14 cellular contexts compared by ENCODE assay signal in the genomic region with DNA sequence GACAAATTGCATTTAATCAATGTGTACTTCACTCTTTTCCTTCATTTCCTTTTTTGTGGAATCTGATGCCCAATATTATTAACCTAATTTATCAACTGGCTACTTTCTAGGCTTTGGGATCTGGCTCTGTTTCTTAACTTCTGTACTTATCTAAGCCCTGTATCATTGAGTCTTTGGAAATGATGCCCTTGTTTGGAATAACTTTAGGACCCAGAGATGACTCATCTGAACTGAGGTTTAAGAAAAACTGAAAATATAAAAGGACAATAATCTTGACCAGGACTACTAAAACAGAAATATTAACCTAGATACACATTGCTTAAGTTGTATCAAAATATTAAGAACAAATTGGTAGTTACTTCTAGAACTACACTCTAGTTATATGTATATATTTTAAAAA.
"Had no signal": no experiment of that assay in that cellular context is flagged by ENCODE, and none has a peak within 500 bp of the region (broad histone marks: within the 10 kb centered on the region; RNA-seq: fewer than 3 reads in every experiment).

No MANE protein-coding gene starts in this region.

- H3K4me3 ChIP-seq: ascending aorta, heart left ventricle, right lobe of liver, suprapubic skin, tibial nerve had no signal

- H3K4me1 Mint-ChIP-seq: activated CD4-positive, alpha-beta T cell treated with anti-CD3 and anti-CD28 coated beads, Interleukin-2, amount 10 ng/mL, durations not matched to agents 7 days and 5 days; activated naive CD4-positive, alpha-beta T cell treated with anti-CD3 and anti-CD28 coated beads, Interleukin-2, amount 50 U/mL, for 24 hours; naive B cell; stimulated activated effector memory CD8-positive, alpha-beta T cell treated with anti-CD3 and anti-CD28 coated beads, Interleukin-12 subunit alpha, Interleukin-12 subunit beta, amount 100 ng/mL, for 72 hours; stimulated activated naive CD8-positive, alpha-beta T cell treated with anti-CD3 and anti-CD28 coated beads, Interleukin-15, amount 100 ng/mL, for 72 hours had no signal

- H3K27ac Mint-ChIP-seq: activated CD4-positive, alpha-beta T cell treated with anti-CD3 and anti-CD28 coated beads, Interleukin-2, amount 10 ng/mL, durations not matched to agents 7 days and 5 days; activated naive CD4-positive, alpha-beta T cell treated with anti-CD3 and anti-CD28 coated beads, Interleukin-2, amount 50 U/mL, for 24 hours; naive B cell; stimulated activated effector memory CD8-positive, alpha-beta T cell treated with anti-CD3 and anti-CD28 coated beads, Interleukin-12 subunit alpha, Interleukin-12 subunit beta, amount 100 ng/mL, for 72 hours; stimulated activated naive CD8-positive, alpha-beta T cell treated with anti-CD3 and anti-CD28 coated beads, Interleukin-15, amount 100 ng/mL, for 72 hours had no signal

- DNase-seq: cerebellar nuclear complex had no signal

- H3K36me3 ChIP-seq: ascending aorta, heart left ventricle, right lobe of liver, suprapubic skin, tibial nerve had no signal

- H3K27me3 ChIP-seq: ascending aorta, right lobe of liver, suprapubic skin, tibial nerve had no signal

- H3K4me1 ChIP-seq: ascending aorta, heart left ventricle, right lobe of liver, suprapubic skin, tibial nerve had no signal

- H3K9me3 ChIP-seq: ascending aorta, heart left ventricle, right lobe of liver, suprapubic skin, tibial nerve had no signal

- H3K27me3 Mint-ChIP-seq: activated CD4-positive, alpha-beta T cell treated with anti-CD3 and anti-CD28 coated beads, Interleukin-2, amount 10 ng/mL, durations not matched to agents 7 days and 5 days; activated naive CD4-positive, alpha-beta T cell treated with anti-CD3 and anti-CD28 coated beads, Interleukin-2, amount 50 U/mL, for 24 hours; naive B cell; stimulated activated naive CD8-positive, alpha-beta T cell treated with anti-CD3 and anti-CD28 coated beads, Interleukin-15, amount 100 ng/mL, for 72 hours had no signal

- FAIRE-seq: bronchial epithelial cell, endometrium had no signal

- H3K27ac ChIP-seq: ascending aorta, heart left ventricle, right lobe of liver, suprapubic skin, tibial nerve, VCaP had no signal

- H3K36me3 Mint-ChIP-seq: activated naive CD4-positive, alpha-beta T cell treated with anti-CD3 and anti-CD28 coated beads, Interleukin-2, amount 50 U/mL, for 24 hours; naive B cell; stimulated activated effector memory CD8-positive, alpha-beta T cell treated with anti-CD3 and anti-CD28 coated beads, Interleukin-12 subunit alpha, Interleukin-12 subunit beta, amount 100 ng/mL, for 72 hours had no signal

- H3K9me3 Mint-ChIP-seq: activated CD4-positive, alpha-beta T cell treated with anti-CD3 and anti-CD28 coated beads, Interleukin-2, amount 10 ng/mL, durations not matched to agents 7 days and 5 days; activated naive CD4-positive, alpha-beta T cell treated with anti-CD3 and anti-CD28 coated beads, Interleukin-2, amount 50 U/mL, for 24 hours; naive B cell; stimulated activated naive CD8-positive, alpha-beta T cell treated with anti-CD3 and anti-CD28 coated beads, Interleukin-15, amount 100 ng/mL, for 72 hours had no signal

- H3K4me3 Mint-ChIP-seq: activated CD4-positive, alpha-beta T cell treated with anti-CD3 and anti-CD28 coated beads, Interleukin-2, amount 10 ng/mL, durations not matched to agents 7 days and 5 days; activated naive CD4-positive, alpha-beta T cell treated with anti-CD3 and anti-CD28 coated beads, Interleukin-2, amount 50 U/mL, for 24 hours; naive B cell; stimulated activated effector memory CD8-positive, alpha-beta T cell treated with anti-CD3 and anti-CD28 coated beads, Interleukin-12 subunit alpha, Interleukin-12 subunit beta, amount 100 ng/mL, for 72 hours; stimulated activated naive CD8-positive, alpha-beta T cell treated with anti-CD3 and anti-CD28 coated beads, Interleukin-15, amount 100 ng/mL, for 72 hours had no signal
